Comparison of ENCODE assay signal across 25 cellular contexts in the genomic region with DNA sequence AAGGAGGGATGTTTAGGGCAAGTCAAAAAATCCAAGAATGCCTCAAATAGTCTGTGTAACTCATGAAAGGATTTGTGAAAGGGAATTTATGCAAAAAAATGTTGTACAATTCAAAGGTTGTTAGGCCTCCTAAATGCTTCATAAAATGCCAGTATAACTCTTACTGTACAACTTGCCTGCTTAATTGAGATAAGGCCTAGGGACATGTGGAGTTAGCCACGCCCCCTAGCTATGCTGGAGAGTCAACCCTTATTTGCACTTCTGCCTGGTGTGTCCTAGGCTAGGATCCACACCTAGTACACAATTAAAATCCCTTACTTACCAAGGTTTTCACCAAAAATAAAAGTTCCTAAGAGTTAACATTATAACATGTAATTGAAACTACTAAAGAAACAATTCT.
"Had no signal": no experiment of that assay in that cellular context is flagged by ENCODE, and none has a peak within 500 bp of the region (broad histone marks: within the 10 kb centered on the region; RNA-seq: fewer than 3 reads in every experiment).

No MANE protein-coding gene starts in this region.

- H3K27ac ChIP-seq: neural progenitor cell, ovary, parathyroid adenoma, psoas muscle, right lobe of liver, sigmoid colon, stomach, thoracic aorta, thyroid gland, tibial nerve, upper lobe of left lung, vagina had no signal

- H3K79me2 ChIP-seq: parathyroid adenoma had no signal

- H3K4me1 ChIP-seq: neural progenitor cell, parathyroid adenoma, psoas muscle, right lobe of liver, sigmoid colon, stomach, thyroid gland, tibial nerve, upper lobe of left lung, vagina had no signal

- H3K9me3 ChIP-seq: ovary, psoas muscle, right lobe of liver, thoracic aorta, thyroid gland, vagina had no signal

- H3K4me3 ChIP-seq: neural progenitor cell, ovary, psoas muscle, right lobe of liver, sigmoid colon, stomach, thoracic aorta, thyroid gland, tibial nerve, upper lobe of left lung, vagina had no signal

- ATAC-seq: natural killer cell; psoas muscle; right cardiac atrium; right lobe of liver; stimulated activated effector memory CD8-positive, alpha-beta T cell treated with anti-CD3 and anti-CD28 coated beads, Interleukin-12 subunit alpha, Interleukin-12 subunit beta, amount 100 ng/mL, for 72 hours; stimulated activated naive B cell treated with anti-CD40 and anti-IgM and Interleukin-4, amounts not matched to agents 10 μg/mL and 1 μg/mL and 100 μg/mL, for 72 hours had no signal

- FAIRE-seq: urothelium cell line had no signal

- H3K27me3 ChIP-seq: neural progenitor cell, ovary, right lobe of liver, sigmoid colon, stomach, thyroid gland, tibial nerve, upper lobe of left lung, vagina had no signal

- H3K4me2 ChIP-seq: neural progenitor cell had no signal

- H2AFZ ChIP-seq: neural progenitor cell, parathyroid adenoma had no signal

- DNase-seq: natural killer cell; occipital lobe; ovary; posterior cingulate gyrus; psoas muscle; right cardiac atrium; right lobe of liver; sigmoid colon; small intestine; stimulated activated CD4-positive, alpha-beta T cell treated with anti-CD3 and anti-CD28 coated beads, Interleukin-15, amount 100 ng/mL, for 24 hours; stimulated activated CD4-positive, alpha-beta T cell treated with anti-CD3 and anti-CD28 coated beads, Interleukin-2, amount 100 ng/mL, for 24 hours; stimulated activated CD4-positive, alpha-beta T cell treated with anti-CD3 and anti-CD28 coated beads, Interleukin-2, amount 100 ng/mL, for 48 hours; stimulated activated CD4-positive, alpha-beta T cell treated with anti-CD3 and anti-CD28 coated beads, Interleukin-4, amount 100 ng/mL, for 24 hours; stimulated activated naive B cell treated with anti-CD40 and anti-IgM and Interleukin-4, amounts not matched to agents 10 μg/mL and 1 μg/mL and 100 μg/mL, for 72 hours; stimulated activated naive CD4-positive, alpha-beta T cell treated with Interleukin-2 at 50 U/mL for 16 hours; stomach; thyroid gland; upper lobe of left lung had no signal

- H3K36me3 ChIP-seq: neural progenitor cell, ovary, right lobe of liver, sigmoid colon, stomach, thoracic aorta, thyroid gland, tibial nerve, upper lobe of left lung, vagina had no signal

- H3K9ac ChIP-seq: neural progenitor cell, parathyroid adenoma had no signal
